ENCODE assay signal across 8 cellular contexts in the genomic region with DNA sequence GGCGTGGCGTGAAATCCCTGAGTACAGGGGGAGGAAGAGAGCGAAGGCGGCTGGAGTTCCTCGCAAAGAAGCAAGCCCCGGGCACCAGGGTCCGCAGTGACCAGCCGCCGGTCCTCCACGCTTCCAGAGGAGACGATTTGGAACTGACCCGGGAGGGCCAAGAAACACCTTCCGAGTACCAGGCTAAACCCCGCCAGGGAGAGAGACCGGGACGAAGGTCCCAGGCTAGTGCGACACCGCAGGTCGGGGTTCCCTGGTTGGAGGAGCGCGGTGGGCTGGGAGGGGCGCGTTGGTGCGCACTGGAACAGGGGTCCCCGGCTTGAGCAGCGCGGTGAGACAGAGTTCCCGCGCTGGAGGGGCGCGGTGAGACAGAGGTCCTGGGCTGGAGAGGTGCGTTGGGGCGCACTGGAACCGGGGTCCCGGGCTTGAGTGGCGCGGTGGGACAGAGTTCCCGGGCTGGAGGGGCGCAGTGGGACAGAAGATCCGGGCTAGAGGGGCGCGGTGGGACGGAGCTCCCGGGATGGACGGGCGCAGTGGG. TPM values are rescaled to one million over a fixed set of nuclear protein-coding genes. Genes with fewer than 3 reads are reported as not detected.
DNase-seq lines count a peak whose midpoint lies in the region; ATAC-seq and TF ChIP-seq lines count a peak whose summit lies in the region.

No MANE protein-coding gene starts in this region.

- no peaks in the 10 kb centered on the region for H3F3A ChIP-seq in Loucy (ENCODE audit: low read depth)

- no peak for TF ChIP-seq CTCF in Loucy (conservative IDR thresholded peaks at IDR 0.05; ENCODE audit: low read length)
- TF ChIP-seq CTCF in cardiac muscle cell (IDR thresholded peaks at IDR 0.05; ENCODE audit: low read depth, low read length) = no peak
- TF ChIP-seq CTCF in osteocyte (IDR thresholded peaks at IDR 0.05) = no peak

- no peaks in the 10 kb centered on the region for H3K27me3 Mint-ChIP-seq in osteocyte (ENCODE audit: unreplicated experiment)

- H3K79me2 ChIP-seq in Loucy (ENCODE audit: insufficient read depth, low read length) = peaks cover 36% of the 10 kb centered on the region

- H3K4me3 ChIP-seq in Loucy (ENCODE audit: low read length, poor library complexity, severe bottlenecking) = peak overlapping the region; percentile 100
- peak overlapping the region; percentile 91 for H3K4me3 ChIP-seq in cardiac muscle cell

- peak overlapping the region; percentile 85 for H3K27ac ChIP-seq in cardiac muscle cell

- H3K4me1 Mint-ChIP-seq in osteocyte (ENCODE audit: unreplicated experiment) = peaks cover 29% of the 10 kb centered on the region

- H3K9me3 Mint-ChIP-seq in activated naive CD4-positive, alpha-beta T cell treated with anti-CD3 and anti-CD28 coated beads, Interleukin-2, amount 50 U/mL, for 72 hours = peaks cover 5 to 9% of the 10 kb centered on the region in 2 donors
- no peaks in the 10 kb centered on the region for H3K9me3 Mint-ChIP-seq in osteocyte (ENCODE audit: unreplicated experiment)

- H3K27me3 ChIP-seq in Loucy (ENCODE audit: insufficient read depth, low read length, poor library complexity, severe bottlenecking) (no peaks in the 10 kb centered on the region), cardiac muscle cell (no peaks in the 10 kb centered on the region)

- H3K4me3 Mint-ChIP-seq in osteocyte (ENCODE audit: unreplicated experiment) = peak overlapping the region; percentile 95

- peaks cover 19 to 37% of the 10 kb centered on the region in 2 donors for H3K36me3 Mint-ChIP-seq in activated naive CD4-positive, alpha-beta T cell treated with anti-CD3 and anti-CD28 coated beads, Interleukin-2, amount 50 U/mL, for 72 hours
- H3K36me3 Mint-ChIP-seq in osteocyte (ENCODE audit: unreplicated experiment) = peaks cover 9% of the 10 kb centered on the region

- peak overlapping the region; percentile 90 for H3K9ac ChIP-seq in Loucy (ENCODE audit: low read depth, low read length, poor library complexity, severe bottlenecking)

- H3K4me1 ChIP-seq in Loucy (ENCODE audit: insufficient read depth, low read length, poor library complexity, severe bottlenecking) (peaks cover 24% of the 10 kb centered on the region), cardiac muscle cell (ENCODE audit: low read depth) (peaks cover 5% of the 10 kb centered on the region)

- no peaks in the 10 kb centered on the region for H3K9me2 ChIP-seq in Loucy (replicated peaks; ENCODE audit: low read depth, low read length)

- H2AFZ ChIP-seq in Loucy (ENCODE audit: low read length) = peak overlapping the region; percentile 94

- H3K27ac Mint-ChIP-seq in activated naive CD4-positive, alpha-beta T cell treated with anti-CD3 and anti-CD28 coated beads, Interleukin-2, amount 50 U/mL, for 72 hours = peak overlapping the region; percentile 93 to 94
- peak overlapping the region; percentile 95 for H3K27ac Mint-ChIP-seq in osteocyte (ENCODE audit: unreplicated experiment)

- no peak for ATAC-seq in activated naive CD4-positive, alpha-beta T cell treated with anti-CD3 and anti-CD28 coated beads, Interleukin-2, amount 50 U/mL, for 72 hours

- H3K4me2 ChIP-seq in Loucy (ENCODE audit: low read depth, low read length, poor library complexity, severe bottlenecking) = peak overlapping the region; percentile 97

- peak; percentile 43 for DNase-seq in NCI-H82 (lab: John Stamatoyannopoulos, UW)
- no peak for DNase-seq in NCI-H82 treated with DMSO at 0.1 percent for 48 hours (lab: John Stamatoyannopoulos, UW; ENCODE audit: unreplicated experiment)
- DNase-seq in activated naive CD4-positive, alpha-beta T cell treated with anti-CD3 and anti-CD28 coated beads, Interleukin-2, amount 50 U/mL, for 72 hours (ENCODE audit: low spot score in 2 of 2) = peak in 1 of 2 donors; percentile 46
- peak in 1 of 2 donors; percentile 67 for DNase-seq in cardiac muscle cell (ENCODE audit: low read depth in 1 of 2, low spot score in 1 of 2)
- no peak for DNase-seq in osteocyte (ENCODE audit: extremely low spot score, unreplicated experiment)
- DNase-seq in COLO829 (ENCODE audit: low spot score) = no peak
- DNase-seq in H4 (ENCODE audit: low spot score) = no peak

- peaks cover 3% of the 10 kb centered on the region for H4K20me1 ChIP-seq in Loucy (ENCODE audit: insufficient read depth, low read length, poor library complexity, severe bottlenecking)

- H3K9me3 ChIP-seq in Loucy (ENCODE audit: insufficient read depth, low read depth, low read length) (no peaks in the 10 kb centered on the region), cardiac muscle cell (ENCODE audit: low read depth) (no peaks in the 10 kb centered on the region)

- H3K36me3 ChIP-seq in Loucy (ENCODE audit: insufficient read depth, low read length) (no peaks in the 10 kb centered on the region), cardiac muscle cell (no peaks in the 10 kb centered on the region)

RNA-seq across cellular contexts. Expression of gene WDFY1, which starts 0.9 kb away (rescaled TPM):
- 10 to 100 TPM; 22.5 to 49.2 TPM for total RNA-seq in activated naive CD4-positive, alpha-beta T cell treated with anti-CD3 and anti-CD28 coated beads, Interleukin-2, amount 50 U/mL, for 72 hours
- 19.0 and 20.7 TPM in 2 replicates for total RNA-seq in cardiac muscle cell
- 20.8 and 30.7 TPM in 2 replicates for polyA plus RNA-seq in cardiac muscle cell
- total RNA-seq in osteocyte = 61.9 and 68.9 TPM in 2 replicates
- 23.7 and 27.2 TPM in 2 replicates for total RNA-seq in H4 (2014; rRNA removed; shearing (Covaris generic))

RNA-seq across cellular contexts. Expression of gene MRPL44, which starts 13.0 kb away (rescaled TPM):
- 10 to 100 TPM; 39.5 to 52.2 TPM for total RNA-seq in activated naive CD4-positive, alpha-beta T cell treated with anti-CD3 and anti-CD28 coated beads, Interleukin-2, amount 50 U/mL, for 72 hours
- total RNA-seq in cardiac muscle cell (31.5 and 38.4 TPM in 2 replicates), osteocyte (22.7 and 24.8 TPM in 2 replicates)
- polyA plus RNA-seq in cardiac muscle cell = 35.3 and 44.7 TPM in 2 replicates
- total RNA-seq in H4 (2014; rRNA removed; shearing (Covaris generic)) = 39.9 and 53.0 TPM in 2 replicates
